In genomic region chr12:14403293-14403692, GRCh38 we compare ENCODE assay signal across 10 cellular contexts. TPM values are rescaled to one million over a fixed set of nuclear protein-coding genes. Genes with fewer than 3 reads are reported as not detected.
A peak's percentile ranks its signal among the peaks of the same experiment; 100 is the strongest.
DNase-seq lines count a peak whose midpoint lies in the region; ATAC-seq, FAIRE-seq and TF ChIP-seq lines count a peak whose summit lies in the region.
"Had no signal": no experiment of that assay in that cellular context is flagged by ENCODE, and none has a peak within 500 bp of the region (broad histone marks: within the 10 kb centered on the region; RNA-seq: fewer than 3 reads in every experiment).

No MANE protein-coding gene starts in this region.

- TF ChIP-seq POLR2A in prostate gland (IDR thresholded peaks at IDR 0.05), result no peak

- H3K9me3 Mint-ChIP-seq in T-cell (peaks cover 0 to 2% (median 0%) of the 10 kb centered on the region in 3 donors), type B pancreatic cell (peaks cover 7% of the 10 kb centered on the region)

- ATAC-seq in left cardiac atrium, result no peak
- peak in 1 of 4 experiments; percentile 27 for ATAC-seq in T-cell (replicated peaks in 1 of 4)
- no peak for ATAC-seq in GM19328 (IDR thresholded peaks at IDR 0.05; ENCODE audit: unreplicated experiment)

- H3K36me3 Mint-ChIP-seq in T-cell (peaks cover 25% of the 10 kb centered on the region), type B pancreatic cell (peaks cover 35% of the 10 kb centered on the region)

- H3K27me3 Mint-ChIP-seq in T-cell (no peaks in the 10 kb centered on the region), type B pancreatic cell (no peaks in the 10 kb centered on the region)
- H3K27me3 Mint-ChIP-seq: dendritic cell treated with granulocyte-macrophage colony-stimulating factor and Interleukin-4, amounts not matched to agents 40 ng/mL and 50 ng/mL, for 4 days had no signal

- H3K27ac Mint-ChIP-seq in T-cell (peak overlapping the region; percentile 82 to 90), type B pancreatic cell (peak overlapping the region; percentile 13)
- H3K27ac Mint-ChIP-seq: dendritic cell treated with granulocyte-macrophage colony-stimulating factor and Interleukin-4, amounts not matched to agents 40 ng/mL and 50 ng/mL, for 4 days had no signal

- H3K9me3 ChIP-seq in cardiac muscle cell (ENCODE audit: low read depth) (no peaks in the 10 kb centered on the region), kidney (ENCODE audit: control insufficient read depth in 1 of 2, low read length in 2 of 2) (peaks cover 2 to 4% of the 10 kb centered on the region in 2 donors), prostate gland (no peaks in the 10 kb centered on the region)
- H3K9me3 ChIP-seq: Caco-2 had no signal

- TF ChIP-seq CTCF in cardiac muscle cell (IDR thresholded peaks at IDR 0.05; ENCODE audit: low read depth, low read length) (no peak), kidney (IDR thresholded peaks at IDR 0.05; ENCODE audit: borderline replicate concordance, extremely low read depth, insufficient read depth) (no peak), type B pancreatic cell (conservative IDR thresholded peaks at IDR 0.05) (no peak), prostate gland (IDR thresholded peaks at IDR 0.05) (no peak)

- CTCF ChIA-PET in T-cell (lab: Charles Lee), result interaction anchor here in 1 of 2 donors (0.5 to 1.9 kb wide), 10 partner anchors 9 to 146 kb away, joined by 3 to 5 read pairs (median 3); partner anchors contain the start of gene ATF7IP

- WGBS in prostate gland, result 35% methylated on average over 1 of the region's 1 CpG

- DNase-seq in cardiac muscle cell (ENCODE audit: low read depth in 1 of 2, low spot score in 1 of 2), result no peak
- DNase-seq in left cardiac atrium, result no peak
- DNase-seq in T-cell, result no peak
- no peak for DNase-seq in kidney
- no peak for DNase-seq in type B pancreatic cell (ENCODE audit: extremely low spot score, unreplicated experiment)
- DNase-seq in prostate gland (ENCODE audit: low spot score), result no peak
- no peak for DNase-seq in HuH-7 (ENCODE audit: low spot score)
- DNase-seq: Caco-2 had no signal

- peak overlapping the region; percentile 59 to 63 (median 59) for H3K4me3 Mint-ChIP-seq in T-cell
- peak overlapping the region; percentile 19 for H3K4me3 Mint-ChIP-seq in type B pancreatic cell
- H3K4me3 Mint-ChIP-seq: dendritic cell treated with granulocyte-macrophage colony-stimulating factor and Interleukin-4, amounts not matched to agents 40 ng/mL and 50 ng/mL, for 4 days had no signal

- peaks cover 16% of the 10 kb centered on the region for H3K4me1 ChIP-seq in cardiac muscle cell (ENCODE audit: low read depth)
- peaks cover 4 to 13% of the 10 kb centered on the region in 2 donors for H3K4me1 ChIP-seq in kidney (ENCODE audit: control insufficient read depth in 1 of 2, insufficient read depth in 1 of 2, low read depth in 1 of 2, low read length in 2 of 2)
- no peaks in the 10 kb centered on the region for H3K4me1 ChIP-seq in prostate gland (replicated peaks)
- H3K4me1 ChIP-seq: Caco-2 had no signal

- H3K36me3 ChIP-seq in cardiac muscle cell (no peaks in the 10 kb centered on the region), kidney (ENCODE audit: control insufficient read depth in 1 of 2, insufficient read depth in 2 of 2, low read length in 2 of 2) (no peaks in the 10 kb centered on the region), prostate gland (no peaks in the 10 kb centered on the region)

- intact Hi-C loops in left cardiac atrium (cut with DNase I) (no loop called here), kidney (cut with DNase I) (loop anchor here (5.0 kb wide), 1 partner anchor 36 kb away; the partner anchor contains the start of gene ATF7IP), prostate gland (cut with DNase I) (no loop called here)

- FAIRE-seq in kidney (lab: Jason Lieb, UNC), result no peak

- H3K27ac ChIP-seq in cardiac muscle cell (peak overlapping the region; percentile 22), kidney (ENCODE audit: low read depth in 2 of 2, low read length in 2 of 2) (peak overlapping the region in 1 of 2 donors; percentile 12), prostate gland (no peak overlapping the region)

- no peak overlapping the region for H3K4me3 ChIP-seq in cardiac muscle cell
- peak overlapping the region; percentile 26 to 34 for H3K4me3 ChIP-seq in kidney (ENCODE audit: low read length in 2 of 2)
- no peak overlapping the region for H3K4me3 ChIP-seq in prostate gland

- peak overlapping the region in 1 of 2 donors; percentile 27 for H3K9ac ChIP-seq in kidney (ENCODE audit: low read length in 2 of 2)

- H3K4me1 Mint-ChIP-seq in T-cell, result peaks cover 68 to 83% (median 81%) of the 10 kb centered on the region in 3 donors
- peaks cover 10% of the 10 kb centered on the region for H3K4me1 Mint-ChIP-seq in type B pancreatic cell (ENCODE audit: unreplicated experiment)

- POLR2A ChIA-PET in T-cell (lab: Charles Lee), result interaction anchor here (0.6 to 2.0 kb wide), 6 partner anchors 9 to 1839 kb away, joined by 3 to 6 read pairs (median 4); partner anchors contain the start of gene ATF7IP (in 1 of the 2)

- no peaks in the 10 kb centered on the region for H3K27me3 ChIP-seq in cardiac muscle cell
- no peaks in the 10 kb centered on the region for H3K27me3 ChIP-seq in prostate gland (replicated peaks; ENCODE audit: insufficient read depth)

RNA-seq across cellular contexts. Expression of gene ATF7IP, which starts 37.8 kb away (rescaled TPM):
- total RNA-seq in cardiac muscle cell (90.5 and 100 TPM in 2 replicates), left cardiac atrium (10 to 100 TPM; 55.0 to 59.4 TPM), T-cell (100 to 1,000 TPM; 112 to 165 (median 147) TPM), kidney (97.1 TPM), type B pancreatic cell (ENCODE audit: low replicate concordance) (102 and 136 TPM in 2 replicates), prostate gland (10 to 100 TPM; 47.1 to 49.9 TPM)
- polyA plus RNA-seq in cardiac muscle cell (42.8 and 76.0 TPM in 2 replicates), kidney (ENCODE audit: insufficient read depth, low read depth, low replicate concordance) (6.3 TPM)

Comparison
In these comparisons a context has a peak if more than half of its experiments do, and no peak if none do; other contexts are left out.
1. H3K4me3 ChIP-seq: peak in kidney (2 of 2); none in cardiac muscle cell (single experiment) and prostate gland (0 of 2).